Comparison of ENCODE assay signal across 1 cellular context in the genomic region with DNA sequence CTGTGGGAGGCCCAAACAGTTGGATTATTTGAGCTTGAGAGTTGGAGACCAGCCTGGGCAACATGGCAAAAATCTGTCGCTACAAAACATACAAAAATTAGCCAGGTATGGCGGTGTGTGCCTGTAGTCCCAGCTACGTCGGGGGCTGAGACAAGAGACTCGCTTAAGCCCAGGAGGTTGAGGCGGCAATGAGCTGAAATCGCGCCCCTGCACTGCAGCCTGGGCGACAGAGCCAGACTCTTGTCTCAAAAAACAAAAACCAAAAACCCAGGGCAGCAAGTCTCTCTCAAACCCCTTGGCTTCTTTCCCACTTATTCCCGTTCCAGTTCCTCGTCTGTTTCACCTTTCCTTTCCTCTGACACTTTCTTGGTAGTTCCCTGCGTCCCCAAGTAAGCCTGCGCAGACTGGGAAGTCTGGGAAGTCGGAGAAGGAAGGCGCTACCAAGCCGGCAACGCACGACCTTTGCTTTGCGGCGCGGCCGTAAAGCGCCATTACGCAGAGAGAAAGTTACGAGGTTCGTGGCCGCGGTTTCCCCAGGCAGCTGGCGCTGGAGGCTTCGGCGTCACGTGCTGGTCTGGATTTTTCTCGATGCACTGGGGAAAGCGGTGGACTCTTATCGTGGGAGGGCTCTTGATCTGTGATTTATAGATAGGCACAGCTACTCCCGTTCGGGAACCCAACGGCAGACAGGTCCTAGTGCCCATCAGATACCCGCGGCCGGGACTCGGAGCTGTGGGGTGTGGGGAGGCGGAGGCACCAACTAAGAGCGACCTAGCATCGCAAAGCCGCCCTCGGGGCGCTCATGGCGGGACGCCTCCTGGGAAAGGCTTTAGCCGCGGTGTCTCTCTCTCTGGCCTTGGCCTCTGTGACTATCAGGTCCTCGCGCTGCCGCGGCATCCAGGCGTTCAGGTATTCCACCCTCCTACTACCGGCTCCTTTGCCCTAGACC.
TF ChIP-seq lines count a peak whose summit lies in the region.

NUDT9 (plus strand) TSS at position 470 of the 949 bp plus-strand sequence; CDS start at position 803, 333 bp downstream.

TF ChIP-seq in K562, 482 proteins besides CTCF, POLR2A, EP300 and RAD21 (continued from another document and continues in another):
- TF ChIP-seq BRF2 (IDR thresholded peaks at IDR 0.05; ENCODE audit: borderline replicate concordance, insufficient read depth, insufficient read length) (no peak), RCOR1 (IDR thresholded peaks at IDR 0.05; ENCODE audit: borderline replicate concordance in 1 of 2, low read depth in 2 of 2, low read length in 2 of 2) (peak in 1 of 2 experiments; percentile 87; a peak in 3 of 4 replicates), ZNF212 (CRISPR knock-in tag; IDR thresholded peaks at IDR 0.05) (no peak), KAT2B (IDR thresholded peaks at IDR 0.05; ENCODE audit: low read depth, low read length) (no peak), ARHGAP35 (IDR thresholded peaks at IDR 0.05; ENCODE audit: partially characterized antibody) (no peak), NR2F6 (CRISPR knock-in tag; IDR thresholded peaks at IDR 0.05) (no peak), SRSF3 (IDR thresholded peaks at IDR 0.05; ENCODE audit: insufficient read depth, low read length) (no peak), ZNF140 (CRISPR knock-in tag; IDR thresholded peaks at IDR 0.05) (no peak), ZNF239 (CRISPR knock-in tag; IDR thresholded peaks at IDR 0.05) (no peak), ZFX (CRISPR knock-in tag; IDR thresholded peaks at IDR 0.05) (peak; percentile 84), SMARCA4 (IDR thresholded peaks at IDR 0.05) (0 out of 2 replicates have a peak, but pooled peaks have one; percentile 25), CAMTA2 (CRISPR knock-in tag; conservative IDR thresholded peaks at IDR 0.05) (no peak), NR4A1 (CRISPR knock-in tag; IDR thresholded peaks at IDR 0.05) (no peak), NR4A1 (tag; IDR thresholded peaks at IDR 0.05) (peak; percentile 74), FOXK2 (conservative IDR thresholded peaks at IDR 0.05 in 1 of 2, IDR thresholded peaks at IDR 0.05 in 1 of 2; ENCODE audit: low read depth in 2 of 2) (peak; percentile 29 to 32; a peak in 1 of 4 replicates), GABPB2 (CRISPR knock-in tag; conservative IDR thresholded peaks at IDR 0.05) (no peak), LEF1 (IDR thresholded peaks at IDR 0.05) (peak; percentile 71; the same call in 1 of the 2 replicates), ZBTB8A (IDR thresholded peaks at IDR 0.05; ENCODE audit: partially characterized antibody) (no peak), GTF2E2 (tag; IDR thresholded peaks at IDR 0.05) (0 out of 2 replicates have a peak, but pooled peaks have one; percentile 39), KLF1 (tag; IDR thresholded peaks at IDR 0.05) (no peak), TEAD1 (CRISPR knock-in tag; IDR thresholded peaks at IDR 0.05) (peak in 1 of 2 experiments; percentile 77; a peak in 1 of 4 replicates), TFAM (CRISPR knock-in tag; conservative IDR thresholded peaks at IDR 0.05) (no peak), ASH1L (IDR thresholded peaks at IDR 0.05; ENCODE audit: borderline replicate concordance, low read depth, partially characterized antibody) (no peak), PHB (CRISPR knock-in tag; IDR thresholded peaks at IDR 0.05) (no peak), HLTF (IDR thresholded peaks at IDR 0.05) (peak; percentile 34; the same call in 1 of the 2 replicates), ZNF3 (CRISPR knock-in tag; IDR thresholded peaks at IDR 0.05) (no peak), ZC3H11A (IDR thresholded peaks at IDR 0.05; ENCODE audit: low read depth, low read length) (no peak), MYNN (IDR thresholded peaks at IDR 0.05) (peak; percentile 34; the same call in 1 of the 2 replicates), MYNN (CRISPR knock-in tag; IDR thresholded peaks at IDR 0.05) (no peak), ESRRB (CRISPR knock-in tag; IDR thresholded peaks at IDR 0.05; ENCODE audit: borderline replicate concordance) (no peak), ZNF707 (CRISPR knock-in tag; conservative IDR thresholded peaks at IDR 0.05) (no peak), ZNF165 (CRISPR knock-in tag; IDR thresholded peaks at IDR 0.05; ENCODE audit: borderline replicate concordance) (no peak), ATF7 (IDR thresholded peaks at IDR 0.05) (peak; percentile 84), MIER1 (IDR thresholded peaks at IDR 0.05; ENCODE audit: low read depth) (no peak), ZNF263 (CRISPR knock-in tag; IDR thresholded peaks at IDR 0.05; ENCODE audit: borderline replicate concordance) (no peak), IRF2 (CRISPR knock-in tag; IDR thresholded peaks at IDR 0.05) (no peak), KDM2B (CRISPR knock-in tag; IDR thresholded peaks at IDR 0.05) (no peak), HMGN3 (IDR thresholded peaks at IDR 0.05; ENCODE audit: borderline replicate concordance, extremely low read depth, insufficient read length, low read depth, low read length) (peak; percentile 80), KLF13 (tag; IDR thresholded peaks at IDR 0.05; ENCODE audit: borderline replicate concordance, low read depth) (0 out of 2 replicates have a peak, but pooled peaks have one; percentile 21), PRDM10 (IDR thresholded peaks at IDR 0.05; ENCODE audit: partially characterized antibody) (peak; percentile 93)
- TF ChIP-seq, protein P1, sequence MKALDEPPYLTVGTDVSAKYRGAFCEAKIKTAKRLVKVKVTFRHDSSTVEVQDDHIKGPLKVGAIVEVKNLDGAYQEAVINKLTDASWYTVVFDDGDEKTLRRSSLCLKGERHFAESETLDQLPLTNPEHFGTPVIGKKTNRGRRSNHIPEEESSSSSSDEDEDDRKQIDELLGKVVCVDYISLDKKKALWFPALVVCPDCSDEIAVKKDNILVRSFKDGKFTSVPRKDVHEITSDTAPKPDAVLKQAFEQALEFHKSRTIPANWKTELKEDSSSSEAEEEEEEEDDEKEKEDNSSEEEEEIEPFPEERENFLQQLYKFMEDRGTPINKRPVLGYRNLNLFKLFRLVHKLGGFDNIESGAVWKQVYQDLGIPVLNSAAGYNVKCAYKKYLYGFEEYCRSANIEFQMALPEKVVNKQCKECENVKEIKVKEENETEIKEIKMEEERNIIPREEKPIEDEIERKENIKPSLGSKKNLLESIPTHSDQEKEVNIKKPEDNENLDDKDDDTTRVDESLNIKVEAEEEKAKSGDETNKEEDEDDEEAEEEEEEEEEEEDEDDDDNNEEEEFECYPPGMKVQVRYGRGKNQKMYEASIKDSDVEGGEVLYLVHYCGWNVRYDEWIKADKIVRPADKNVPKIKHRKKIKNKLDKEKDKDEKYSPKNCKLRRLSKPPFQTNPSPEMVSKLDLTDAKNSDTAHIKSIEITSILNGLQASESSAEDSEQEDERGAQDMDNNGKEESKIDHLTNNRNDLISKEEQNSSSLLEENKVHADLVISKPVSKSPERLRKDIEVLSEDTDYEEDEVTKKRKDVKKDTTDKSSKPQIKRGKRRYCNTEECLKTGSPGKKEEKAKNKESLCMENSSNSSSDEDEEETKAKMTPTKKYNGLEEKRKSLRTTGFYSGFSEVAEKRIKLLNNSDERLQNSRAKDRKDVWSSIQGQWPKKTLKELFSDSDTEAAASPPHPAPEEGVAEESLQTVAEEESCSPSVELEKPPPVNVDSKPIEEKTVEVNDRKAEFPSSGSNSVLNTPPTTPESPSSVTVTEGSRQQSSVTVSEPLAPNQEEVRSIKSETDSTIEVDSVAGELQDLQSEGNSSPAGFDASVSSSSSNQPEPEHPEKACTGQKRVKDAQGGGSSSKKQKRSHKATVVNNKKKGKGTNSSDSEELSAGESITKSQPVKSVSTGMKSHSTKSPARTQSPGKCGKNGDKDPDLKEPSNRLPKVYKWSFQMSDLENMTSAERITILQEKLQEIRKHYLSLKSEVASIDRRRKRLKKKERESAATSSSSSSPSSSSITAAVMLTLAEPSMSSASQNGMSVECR (CRISPR knock-in tag; IDR thresholded peaks at IDR 0.05) = peak; percentile 76; the same call in 1 of the 2 replicates
- TF ChIP-seq, protein P2, sequence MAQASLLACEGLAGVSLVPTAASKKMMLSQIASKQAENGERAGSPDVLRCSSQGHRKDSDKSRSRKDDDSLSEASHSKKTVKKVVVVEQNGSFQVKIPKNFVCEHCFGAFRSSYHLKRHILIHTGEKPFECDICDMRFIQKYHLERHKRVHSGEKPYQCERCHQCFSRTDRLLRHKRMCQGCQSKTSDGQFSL (CRISPR knock-in tag; IDR thresholded peaks at IDR 0.05) = no peak
- TF ChIP-seq, protein P2 (tag; IDR thresholded peaks at IDR 0.05) = no peak
- TF ChIP-seq, protein P3, sequence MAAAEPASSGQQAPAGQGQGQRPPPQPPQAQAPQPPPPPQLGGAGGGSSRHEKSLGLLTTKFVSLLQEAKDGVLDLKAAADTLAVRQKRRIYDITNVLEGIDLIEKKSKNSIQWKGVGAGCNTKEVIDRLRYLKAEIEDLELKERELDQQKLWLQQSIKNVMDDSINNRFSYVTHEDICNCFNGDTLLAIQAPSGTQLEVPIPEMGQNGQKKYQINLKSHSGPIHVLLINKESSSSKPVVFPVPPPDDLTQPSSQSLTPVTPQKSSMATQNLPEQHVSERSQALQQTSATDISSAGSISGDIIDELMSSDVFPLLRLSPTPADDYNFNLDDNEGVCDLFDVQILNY (CRISPR knock-in tag; IDR thresholded peaks at IDR 0.05) = no peak
- TF ChIP-seq, protein P4, sequence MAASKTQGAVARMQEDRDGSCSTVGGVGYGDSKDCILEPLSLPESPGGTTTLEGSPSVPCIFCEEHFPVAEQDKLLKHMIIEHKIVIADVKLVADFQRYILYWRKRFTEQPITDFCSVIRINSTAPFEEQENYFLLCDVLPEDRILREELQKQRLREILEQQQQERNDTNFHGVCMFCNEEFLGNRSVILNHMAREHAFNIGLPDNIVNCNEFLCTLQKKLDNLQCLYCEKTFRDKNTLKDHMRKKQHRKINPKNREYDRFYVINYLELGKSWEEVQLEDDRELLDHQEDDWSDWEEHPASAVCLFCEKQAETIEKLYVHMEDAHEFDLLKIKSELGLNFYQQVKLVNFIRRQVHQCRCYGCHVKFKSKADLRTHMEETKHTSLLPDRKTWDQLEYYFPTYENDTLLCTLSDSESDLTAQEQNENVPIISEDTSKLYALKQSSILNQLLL (CRISPR knock-in tag; IDR thresholded peaks at IDR 0.05; ENCODE audit: borderline replicate concordance) = no peak
- TF ChIP-seq, protein P5, sequence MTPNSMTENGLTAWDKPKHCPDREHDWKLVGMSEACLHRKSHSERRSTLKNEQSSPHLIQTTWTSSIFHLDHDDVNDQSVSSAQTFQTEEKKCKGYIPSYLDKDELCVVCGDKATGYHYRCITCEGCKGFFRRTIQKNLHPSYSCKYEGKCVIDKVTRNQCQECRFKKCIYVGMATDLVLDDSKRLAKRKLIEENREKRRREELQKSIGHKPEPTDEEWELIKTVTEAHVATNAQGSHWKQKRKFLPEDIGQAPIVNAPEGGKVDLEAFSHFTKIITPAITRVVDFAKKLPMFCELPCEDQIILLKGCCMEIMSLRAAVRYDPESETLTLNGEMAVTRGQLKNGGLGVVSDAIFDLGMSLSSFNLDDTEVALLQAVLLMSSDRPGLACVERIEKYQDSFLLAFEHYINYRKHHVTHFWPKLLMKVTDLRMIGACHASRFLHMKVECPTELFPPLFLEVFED (CRISPR knock-in tag; conservative IDR thresholded peaks at IDR 0.05) = no peak
- TF ChIP-seq, protein P6, sequence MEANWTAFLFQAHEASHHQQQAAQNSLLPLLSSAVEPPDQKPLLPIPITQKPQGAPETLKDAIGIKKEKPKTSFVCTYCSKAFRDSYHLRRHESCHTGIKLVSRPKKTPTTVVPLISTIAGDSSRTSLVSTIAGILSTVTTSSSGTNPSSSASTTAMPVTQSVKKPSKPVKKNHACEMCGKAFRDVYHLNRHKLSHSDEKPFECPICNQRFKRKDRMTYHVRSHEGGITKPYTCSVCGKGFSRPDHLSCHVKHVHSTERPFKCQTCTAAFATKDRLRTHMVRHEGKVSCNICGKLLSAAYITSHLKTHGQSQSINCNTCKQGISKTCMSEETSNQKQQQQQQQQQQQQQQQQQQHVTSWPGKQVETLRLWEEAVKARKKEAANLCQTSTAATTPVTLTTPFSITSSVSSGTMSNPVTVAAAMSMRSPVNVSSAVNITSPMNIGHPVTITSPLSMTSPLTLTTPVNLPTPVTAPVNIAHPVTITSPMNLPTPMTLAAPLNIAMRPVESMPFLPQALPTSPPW (CRISPR knock-in tag; IDR thresholded peaks at IDR 0.05) = peak; percentile 46; the same call in 1 of the 2 replicates
